ENCODE assay signal across 10 cellular contexts in the genomic region with DNA sequence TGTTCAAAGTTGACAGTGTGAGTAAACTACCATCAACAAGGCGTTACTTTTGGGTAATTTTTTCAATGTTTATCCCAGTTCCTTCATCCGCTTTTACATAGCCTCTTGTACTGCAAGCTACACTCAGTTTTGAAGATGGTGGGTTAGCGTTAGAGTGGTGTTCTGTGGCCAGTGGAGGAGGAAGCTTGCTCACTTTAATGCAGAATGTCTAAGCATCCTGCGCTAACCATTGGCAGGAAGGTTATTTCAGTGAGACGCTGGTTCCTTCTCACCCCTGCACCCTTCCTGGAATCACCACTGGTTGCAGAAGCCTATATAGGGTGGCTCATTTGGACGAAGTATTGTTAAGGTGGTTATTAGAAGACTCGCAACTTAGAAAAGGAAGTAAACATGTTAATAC.
DNase-seq lines count a peak whose midpoint lies in the region; ATAC-seq and TF ChIP-seq lines count a peak whose summit lies in the region.
"Had no signal": no experiment of that assay in that cellular context is flagged by ENCODE, and none has a peak within 500 bp of the region (broad histone marks: within the 10 kb centered on the region; RNA-seq: fewer than 3 reads in every experiment).

No MANE protein-coding gene starts in this region.

- H3K4me1 Mint-ChIP-seq in activated T-cell treated with anti-CD3 and anti-CD28 coated beads, Interleukin-2, amount 50 U/mL, for 4 hours (ENCODE audit: low read depth), result peaks cover 92% of the 10 kb centered on the region
- peaks cover 94% of the 10 kb centered on the region for H3K4me1 Mint-ChIP-seq in activated T-cell treated with anti-CD3 and anti-CD28 coated beads, Interleukin-2, amount 50 U/mL, for 24 hours (ENCODE audit: low read depth)
- H3K4me1 Mint-ChIP-seq in central memory CD8-positive, alpha-beta T cell, result peaks cover 92% of the 10 kb centered on the region
- H3K4me1 Mint-ChIP-seq in stimulated activated naive CD8-positive, alpha-beta T cell treated with anti-CD3 and anti-CD28 coated beads, Interleukin-15, amount 100 ng/mL, for 72 hours, result peaks cover 94% of the 10 kb centered on the region
- peaks cover 27% of the 10 kb centered on the region for H3K4me1 Mint-ChIP-seq in mesothelial cell of epicardium

- H3K27me3 Mint-ChIP-seq in activated T-cell treated with anti-CD3 and anti-CD28 coated beads, Interleukin-2, amount 50 U/mL, for 4 hours (ENCODE audit: low read depth), result no peaks in the 10 kb centered on the region
- no peaks in the 10 kb centered on the region for H3K27me3 Mint-ChIP-seq in activated T-cell treated with anti-CD3 and anti-CD28 coated beads, Interleukin-2, amount 50 U/mL, for 24 hours
- H3K27me3 Mint-ChIP-seq in central memory CD8-positive, alpha-beta T cell, result no peaks in the 10 kb centered on the region
- H3K27me3 Mint-ChIP-seq in stimulated activated naive CD8-positive, alpha-beta T cell treated with anti-CD3 and anti-CD28 coated beads, Interleukin-15, amount 100 ng/mL, for 72 hours, result no peaks in the 10 kb centered on the region
- H3K27me3 Mint-ChIP-seq in mesothelial cell of epicardium (ENCODE audit: low read depth), result peaks cover 30% of the 10 kb centered on the region

- no peak for TF ChIP-seq CTCF in mesothelial cell of epicardium (IDR thresholded peaks at IDR 0.05; ENCODE audit: unreplicated experiment)

- no peak for DNase-seq in activated T-cell treated with anti-CD3 and anti-CD28 coated beads, Interleukin-2, amount 50 U/mL, for 4 hours
- no peak for DNase-seq in activated T-cell treated with anti-CD3 and anti-CD28 coated beads, Interleukin-2, amount 50 U/mL, for 24 hours
- DNase-seq in MV-4-11 (lab: John Stamatoyannopoulos, UW), result peak; percentile 58
- no peak for DNase-seq in central memory CD8-positive, alpha-beta T cell (ENCODE audit: low spot score in 2 of 2)
- peak; percentile 45 to 74 for DNase-seq in stimulated activated naive CD8-positive, alpha-beta T cell treated with anti-CD3 and anti-CD28 coated beads, Interleukin-15, amount 100 ng/mL, for 72 hours
- DNase-seq in mesothelial cell of epicardium (ENCODE audit: low spot score in 2 of 2, unreplicated experiment in 2 of 2), result no peak
- no peak for DNase-seq in epidermal melanocyte (ENCODE audit: insufficient read length, low spot score)
- DNase-seq: GOT3, NCI-H226 had no signal

- peak; percentile 16 to 18 for ATAC-seq in activated T-cell treated with anti-CD3 and anti-CD28 coated beads, Interleukin-2, amount 50 U/mL, for 4 hours
- ATAC-seq in central memory CD8-positive, alpha-beta T cell (replicated peaks; ENCODE audit: extremely low read depth, poor library complexity, severe bottlenecking), result peak; percentile 22
- peak; percentile 61 for ATAC-seq in stimulated activated naive CD8-positive, alpha-beta T cell treated with anti-CD3 and anti-CD28 coated beads, Interleukin-15, amount 100 ng/mL, for 72 hours
- ATAC-seq in HG02588 (IDR thresholded peaks at IDR 0.05; ENCODE audit: unreplicated experiment), result no peak

- no peaks in the 10 kb centered on the region for H3K9me3 Mint-ChIP-seq in activated T-cell treated with anti-CD3 and anti-CD28 coated beads, Interleukin-2, amount 50 U/mL, for 4 hours
- H3K9me3 Mint-ChIP-seq in activated T-cell treated with anti-CD3 and anti-CD28 coated beads, Interleukin-2, amount 50 U/mL, for 24 hours, result no peaks in the 10 kb centered on the region
- no peaks in the 10 kb centered on the region for H3K9me3 Mint-ChIP-seq in central memory CD8-positive, alpha-beta T cell
- H3K9me3 Mint-ChIP-seq in stimulated activated naive CD8-positive, alpha-beta T cell treated with anti-CD3 and anti-CD28 coated beads, Interleukin-15, amount 100 ng/mL, for 72 hours, result no peaks in the 10 kb centered on the region
- no peaks in the 10 kb centered on the region for H3K9me3 Mint-ChIP-seq in mesothelial cell of epicardium

- peaks cover 53% of the 10 kb centered on the region for H3K36me3 Mint-ChIP-seq in activated T-cell treated with anti-CD3 and anti-CD28 coated beads, Interleukin-2, amount 50 U/mL, for 4 hours (ENCODE audit: insufficient read depth)
- H3K36me3 Mint-ChIP-seq in activated T-cell treated with anti-CD3 and anti-CD28 coated beads, Interleukin-2, amount 50 U/mL, for 24 hours (ENCODE audit: low read depth), result peaks cover 51% of the 10 kb centered on the region
- peaks cover 81% of the 10 kb centered on the region for H3K36me3 Mint-ChIP-seq in central memory CD8-positive, alpha-beta T cell (ENCODE audit: insufficient read depth)
- H3K36me3 Mint-ChIP-seq in mesothelial cell of epicardium, result no peaks in the 10 kb centered on the region

- peak overlapping the region; percentile 83 for H3K4me3 Mint-ChIP-seq in activated T-cell treated with anti-CD3 and anti-CD28 coated beads, Interleukin-2, amount 50 U/mL, for 4 hours
- no peak overlapping the region for H3K4me3 Mint-ChIP-seq in activated T-cell treated with anti-CD3 and anti-CD28 coated beads, Interleukin-2, amount 50 U/mL, for 24 hours
- H3K4me3 Mint-ChIP-seq in central memory CD8-positive, alpha-beta T cell, result no peak overlapping the region
- H3K4me3 Mint-ChIP-seq in stimulated activated naive CD8-positive, alpha-beta T cell treated with anti-CD3 and anti-CD28 coated beads, Interleukin-15, amount 100 ng/mL, for 72 hours, result peak overlapping the region in 1 of 2 donors; percentile 90
- no peak overlapping the region for H3K4me3 Mint-ChIP-seq in mesothelial cell of epicardium

- H3K27ac Mint-ChIP-seq in activated T-cell treated with anti-CD3 and anti-CD28 coated beads, Interleukin-2, amount 50 U/mL, for 24 hours, result no peak overlapping the region
- H3K27ac Mint-ChIP-seq in central memory CD8-positive, alpha-beta T cell (ENCODE audit: low read depth), result no peak overlapping the region
- H3K27ac Mint-ChIP-seq in stimulated activated naive CD8-positive, alpha-beta T cell treated with anti-CD3 and anti-CD28 coated beads, Interleukin-15, amount 100 ng/mL, for 72 hours, result peak overlapping the region; percentile 95 to 98
- H3K27ac Mint-ChIP-seq in mesothelial cell of epicardium, result no peak overlapping the region

Comparison
In these comparisons a context has a peak if more than half of its experiments do, and no peak if none do; other contexts are left out.
1. DNase-seq: peak in MV-4-11 (single experiment) and stimulated activated naive CD8-positive, alpha-beta T cell treated with anti-CD3 and anti-CD28 coated beads, Interleukin-15, amount 100 ng/mL, for 72 hours (2 of 2); none in activated T-cell treated with anti-CD3 and anti-CD28 coated beads, Interleukin-2, amount 50 U/mL, for 4 hours (single experiment), activated T-cell treated with anti-CD3 and anti-CD28 coated beads, Interleukin-2, amount 50 U/mL, for 24 hours (single experiment), central memory CD8-positive, alpha-beta T cell (0 of 2), mesothelial cell of epicardium (0 of 2) and epidermal melanocyte (single experiment).
2. H3K27ac Mint-ChIP-seq: peak in stimulated activated naive CD8-positive, alpha-beta T cell treated with anti-CD3 and anti-CD28 coated beads, Interleukin-15, amount 100 ng/mL, for 72 hours (2 of 2); none in activated T-cell treated with anti-CD3 and anti-CD28 coated beads, Interleukin-2, amount 50 U/mL, for 24 hours (single experiment), central memory CD8-positive, alpha-beta T cell (single experiment) and mesothelial cell of epicardium (single experiment).